ENCODE assay signal across 11 cellular contexts in genomic region chr19:50649433-50650391, GRCh38. TPM values are rescaled to one million over a fixed set of nuclear protein-coding genes. Genes with fewer than 3 reads are reported as not detected.
DNase-seq lines count a peak whose midpoint lies in the region; ATAC-seq, FAIRE-seq and TF ChIP-seq lines count a peak whose summit lies in the region.
"Had no signal": no experiment of that assay in that cellular context is flagged by ENCODE, and none has a peak within 500 bp of the region (broad histone marks: within the 10 kb centered on the region; RNA-seq: fewer than 3 reads in every experiment).

TSS of gene C19orf81 (plus strand) at chr19:50649445. CDS start at chr19:50649445, 0 bp downstream.

- peaks cover 22 to 34% of the 10 kb centered on the region in 2 experiments; a peak in 4 of 5 replicates for H3K4me1 ChIP-seq in K562 (replicated peaks in 1 of 2; ENCODE audit: control insufficient read depth in 2 of 2, insufficient read depth in 2 of 2, low read length in 2 of 2)
- H3K4me1 ChIP-seq in trophoblast cell (ENCODE audit: control insufficient read depth in 1 of 2, insufficient read depth in 2 of 2, low read length in 2 of 2) = no peaks in the 10 kb centered on the region
- H3K4me1 ChIP-seq in body of pancreas = no peaks in the 10 kb centered on the region
- H3K4me1 ChIP-seq: SJSA1 had no signal

- H3K27me3 ChIP-seq in K562 (ENCODE audit: control insufficient read depth in 2 of 2, insufficient read depth in 2 of 2, low read length in 2 of 2) = peaks cover 0 to 5% of the 10 kb centered on the region in 2 experiments; a peak in 3 of 5 replicates
- no peaks in the 10 kb centered on the region for H3K27me3 ChIP-seq in trophoblast cell (ENCODE audit: insufficient read depth, low read length)
- no peaks in the 10 kb centered on the region for H3K27me3 ChIP-seq in body of pancreas

- no peak within 1 kb of the TSS for H4K12ac ChIP-seq in trophoblast cell (ENCODE audit: low read depth, low read length)

- no peak within 1 kb of the TSS for H2BK5ac ChIP-seq in trophoblast cell (ENCODE audit: low read depth, low read length, poor library complexity)

- H3K4me3 ChIP-seq in K562 (no peak within 1 kb of the TSS), trophoblast cell (ENCODE audit: low read depth, low read length) (no peak within 1 kb of the TSS), body of pancreas (no peak within 1 kb of the TSS)
- H3K4me3 ChIP-seq: SJSA1 had no signal

- no peak within 1 kb of the TSS for H4K91ac ChIP-seq in trophoblast cell (ENCODE audit: low read depth, low read length)

- in situ Hi-C loops in K562 (cut with MboI) = no loop called here

- peak within 1 kb of the TSS; percentile 69 for H4K8ac ChIP-seq in trophoblast cell (ENCODE audit: low read depth, low read length)

- ATAC-seq in K562 (peak; percentile 90), GM21390 (IDR thresholded peaks at IDR 0.05; ENCODE audit: unreplicated experiment) (no peak), HG02852 (IDR thresholded peaks at IDR 0.05; ENCODE audit: unreplicated experiment) (no peak), body of pancreas (no peak)
- ATAC-seq: right cardiac atrium had no signal

- H3K9ac ChIP-seq in K562 (ENCODE audit: insufficient read depth in 1 of 2, low read depth in 2 of 2, low read length in 2 of 2) = peak within 1 kb of the TSS; percentile 3 to 78; a peak in 2 of 4 replicates
- H3K9ac ChIP-seq in trophoblast cell (ENCODE audit: low read length) = no peak within 1 kb of the TSS

- CTCF ChIA-PET in K562 (lab: Yijun Ruan, JAX; ENCODE audit: low intra/inter-chr PET ratio) = no interaction called here

- no peaks in the 10 kb centered on the region for H4K20me1 ChIP-seq in K562 (replicated peaks; ENCODE audit: control insufficient read depth, insufficient read depth, low read length)

- H3K9me3 ChIP-seq in K562 (replicated peaks; ENCODE audit: control insufficient read depth, insufficient read depth, low read depth, low read length) = no peaks in the 10 kb centered on the region
- H3K9me3 ChIP-seq in trophoblast cell (ENCODE audit: insufficient read depth, low read depth, low read length) = no peaks in the 10 kb centered on the region
- peaks cover 0 to 3% (median 0%) of the 10 kb centered on the region in 3 donors for H3K9me3 ChIP-seq in body of pancreas

- intact Hi-C loops in K562 (cut with micrococcal nuclease) = no loop called here
- intact Hi-C loops in body of pancreas (cut with DNase I) = no loop called here

- 8% methylated on average over 6 of the region's 7 CpGs for WGBS in K562 (ENCODE audit: insufficient coverage, low coverage, missing lambda C conversion rate)
- WGBS in trophoblast cell (ENCODE audit: extremely low coverage, insufficient coverage, insufficient read length) = no CpG with 5 or more reads among the region's 7 CpGs
- 28 to 30% methylated on average over 7 of the region's 7 CpGs for whole genome bisulfite sequencing in body of pancreas, 2 donors

- H3K9me1 ChIP-seq in K562 (ENCODE audit: control insufficient read depth, insufficient read depth, low read length) = no peaks in the 10 kb centered on the region

- POLR2A ChIA-PET in K562 (lab: Yijun Ruan, JAX) = no interaction called here

- H3K79me2 ChIP-seq in K562 (ENCODE audit: control insufficient read depth, insufficient read depth, low read length) (no peaks in the 10 kb centered on the region), trophoblast cell (ENCODE audit: control insufficient read depth, insufficient read depth, low read length, poor library complexity) (no peaks in the 10 kb centered on the region)

- H3K4me2 ChIP-seq in K562 (ENCODE audit: insufficient read depth, low read length) = peak within 1 kb of the TSS; percentile 72
- no peak within 1 kb of the TSS for H3K4me2 ChIP-seq in trophoblast cell (ENCODE audit: low read length)

- TF ChIP-seq RAD21 in K562 (CRISPR knock-in tag; conservative IDR thresholded peaks at IDR 0.05 in 1 of 2, IDR thresholded peaks at IDR 0.05 in 1 of 2) = peak; percentile 23 to 43

- TF ChIP-seq POLR2A in K562 (conservative IDR thresholded peaks at IDR 0.05) (no peak), body of pancreas (IDR thresholded peaks at IDR 0.05) (no peak)

- peak; percentile 5 to 25 for DNase-seq in SHP77 (lab: John Stamatoyannopoulos, UW)
- no peak for DNase-seq in SHP77 treated with DMSO at 0.1 percent for 48 hours (lab: John Stamatoyannopoulos, UW)
- peak; percentile 41 for DNase-seq in M059J (ENCODE audit: low read depth)
- peak; percentile 63 to 79 (median 68) for DNase-seq in K562 (ENCODE audit: extremely low read depth in 1 of 4, low spot score in 3 of 4)
- DNase-seq in trophoblast cell = no peak
- no peak for DNase-seq in body of pancreas
- DNase-seq: mesenchymal stem cell, right cardiac atrium had no signal

- no TSS peak for BruUV-seq in K562 (replicated peaks; lab: Mats Ljungman, UMichigan)

- H2AFZ ChIP-seq in K562 (ENCODE audit: low read depth, low read length) (peak within 1 kb of the TSS; percentile 75), trophoblast cell (ENCODE audit: insufficient read depth, low read length, poor library complexity) (no peak within 1 kb of the TSS)

- H3K14ac ChIP-seq in trophoblast cell (ENCODE audit: low read length) = no peak within 1 kb of the TSS

- H2AK5ac ChIP-seq in trophoblast cell (ENCODE audit: low read length) = no peak within 1 kb of the TSS

- H3K4ac ChIP-seq in trophoblast cell (ENCODE audit: low read depth, low read length) = no peak within 1 kb of the TSS

- H2BK120ac ChIP-seq in trophoblast cell (ENCODE audit: insufficient read depth, low read length, poor library complexity) = no peak within 1 kb of the TSS

- no peak within 1 kb of the TSS for H3K18ac ChIP-seq in trophoblast cell (ENCODE audit: low read length)

- H3K36me3 ChIP-seq in K562 (ENCODE audit: control insufficient read depth, insufficient read depth, low read length) = no peaks in the 10 kb centered on the region
- no peaks in the 10 kb centered on the region for H3K36me3 ChIP-seq in trophoblast cell (ENCODE audit: control insufficient read depth in 1 of 2, insufficient read depth in 2 of 2, low read length in 2 of 2)
- no peaks in the 10 kb centered on the region for H3K36me3 ChIP-seq in body of pancreas (replicated peaks in 1 of 2; ENCODE audit: insufficient read depth in 1 of 2, low read depth in 2 of 2)
- H3K36me3 ChIP-seq: SJSA1 had no signal

- no peak for TF ChIP-seq EP300 in K562 (IDR thresholded peaks at IDR 0.05; ENCODE audit: low read length)

- no peaks in the 10 kb centered on the region for H3K79me1 ChIP-seq in trophoblast cell (ENCODE audit: low read length)

- FAIRE-seq in K562 (lab: Jason Lieb, UNC) = peak; percentile 96

- H3K27ac ChIP-seq in K562 (ENCODE audit: extremely low read depth, low read depth, low read length) = peak within 1 kb of the TSS; percentile 13
- no peak within 1 kb of the TSS for H3K27ac ChIP-seq in trophoblast cell (ENCODE audit: low read depth, low read length)
- H3K27ac ChIP-seq in body of pancreas = no peak within 1 kb of the TSS
- H3K27ac ChIP-seq: SJSA1 had no signal

- TF ChIP-seq CTCF in K562 (IDR thresholded peaks at IDR 0.05 in 2 of 3, conservative IDR thresholded peaks at IDR 0.05 in 1 of 3; ENCODE audit: insufficient read depth in 2 of 3, low read depth in 1 of 3, low read length in 3 of 3) (peak in 2 of 3 experiments; percentile 39 to 48; a peak in 4 of 6 replicates), body of pancreas (IDR thresholded peaks at IDR 0.05) (no peak)

- no peak within 1 kb of the TSS for H3K23ac ChIP-seq in trophoblast cell (ENCODE audit: low read length)

- H2BK12ac ChIP-seq in trophoblast cell (ENCODE audit: low read length) = no peak within 1 kb of the TSS

RNA-seq across cellular contexts. Expression of gene C19orf81, which starts in this region (rescaled TPM):
- total RNA-seq in M059J (2014; rRNA removed; shearing (Covaris generic)) = 1.0 and 4.9 TPM in 2 replicates
- total RNA-seq in K562 (2011; cell fraction: chromatin; rRNA removed; ENCODE audit: low replicate concordance) = 3.2 TPM in 1 of 2 replicates, not detected in the other
- 10.5 and 13.3 TPM in 2 replicates for total RNA-seq in K562 (2011; cell fraction: nucleolus; rRNA removed)
- 7.7 and 11.2 TPM in 2 replicates for total RNA-seq in K562 (2011; cell fraction: nucleoplasm; rRNA removed)
- total RNA-seq in K562 (2014; rRNA removed) (42.9 and 52.9 TPM in 2 replicates), K562 (2014; rRNA removed; fragmentation: Illumina TruSeq; extraction: Trizol) (not detected in 2 replicates), K562 (2015; rRNA removed; fragmentation: Illumina TruSeq; extraction: Trizol) (2.9 and 3.0 TPM in 2 replicates), K562 (2021) (33.0 and 40.2 TPM in 2 replicates), body of pancreas (not detected)
- polyA plus RNA-seq in K562 (2011; rRNA removed) (2.5 and 5.1 TPM in 2 replicates), K562 (2014; fragmentation: Illumina TruSeq; extraction: Trizol) (1.1 TPM in 1 of 2 replicates, not detected in the other), K562 (2014; fragmentation: Nextera tagmentation; extraction: Ambion mirVana) (not detected), K562 (2014; rRNA removed) (35.9 and 46.2 TPM in 2 replicates)
- polyA plus RNA-seq in K562 (2011; cell fraction: cytosol; rRNA removed) = 8.7 and 29.6 TPM in 2 replicates
- polyA plus RNA-seq in K562 (2011; cell fraction: nucleus; rRNA removed) = 8.3 and 17.5 TPM in 2 replicates
- polyA plus RNA-seq in K562 (2012) = 26.5 and 30.0 TPM in 2 replicates
- polyA minus RNA-seq in K562 (2011; rRNA and poly(A)+ RNA removed) = not detected in 2 replicates
- polyA minus RNA-seq in K562 (2011; cell fraction: cytosol; rRNA and poly(A)+ RNA removed) = 3.5 and 5.7 TPM in 2 replicates
- 6.1 and 7.3 TPM in 2 replicates for polyA minus RNA-seq in K562 (2011; cell fraction: nucleus; rRNA and poly(A)+ RNA removed)
- 3.3 and 4.3 TPM in 2 replicates for polyA plus RNA-seq in trophoblast cell (2013)
- total RNA-seq: SJSA1 had no signal

Comparison
In these comparisons a context has a peak if more than half of its experiments do, and no peak if none do; other contexts are left out.
1. DNase-seq: peak in SHP77 (2 of 2), M059J (single experiment) and K562 (4 of 4); none in SHP77 treated with DMSO at 0.1 percent for 48 hours (single experiment), trophoblast cell (0 of 2) and body of pancreas (0 of 4).
2. CTCF ChIP-seq: peak in K562 (2 of 3); none in body of pancreas (0 of 7).